Comparison of ENCODE assay signal across 8 cellular contexts in genomic region chr6:33571637-33572316, GRCh38. TPM values are rescaled to one million over a fixed set of nuclear protein-coding genes. Genes with fewer than 3 reads are reported as not detected.
A peak's percentile ranks its signal among the peaks of the same experiment; 100 is the strongest.
DNase-seq lines count a peak whose midpoint lies in the region; ATAC-seq and TF ChIP-seq lines count a peak whose summit lies in the region.

No MANE protein-coding gene starts in this region.

- H3K4me1 ChIP-seq in HAP-1 = peaks cover 3% of the 10 kb centered on the region
- H3K4me1 ChIP-seq in skeletal muscle tissue (ENCODE audit: control insufficient read depth in 3 of 3, insufficient read depth in 3 of 3, low read length in 3 of 3) = peaks cover 8 to 16% (median 11%) of the 10 kb centered on the region in 3 donors

- no peaks in the 10 kb centered on the region for H3K27me3 Mint-ChIP-seq in activated B cell treated with CpG ODN at 0.5 μM for 24 hours

- H3K27me3 ChIP-seq in HAP-1 (ENCODE audit: low read depth) (no peaks in the 10 kb centered on the region), skeletal muscle tissue (ENCODE audit: control insufficient read depth in 3 of 3, insufficient read depth in 3 of 3, low read length in 3 of 3) (no peaks in the 10 kb centered on the region)

- CTCF ChIA-PET in activated B cell treated with CpG ODN at 0.5 μM for 24 hours (lab: Charles Lee) = interaction anchor here (1.3 kb wide), 2 partner anchors 8 to 123 kb away, joined by 3 to 5 read pairs; partner anchors contain the start of gene BAK1

- H3K36me3 ChIP-seq in HAP-1 (replicated peaks) (peaks cover 25% of the 10 kb centered on the region), skeletal muscle tissue (ENCODE audit: control insufficient read depth in 3 of 3, insufficient read depth in 3 of 3, low read length in 3 of 3) (peaks cover 18 to 22% (median 21%) of the 10 kb centered on the region in 3 donors)

- H3K4me1 Mint-ChIP-seq in activated B cell treated with CpG ODN at 0.5 μM for 24 hours = peaks cover 40% of the 10 kb centered on the region

- H3K4me3 ChIP-seq in HAP-1 = peak overlapping the region; percentile 35
- peak overlapping the region; percentile 82 to 93 (median 84) for H3K4me3 ChIP-seq in skeletal muscle tissue (ENCODE audit: low read length in 3 of 3)

- POLR2A ChIA-PET in activated B cell treated with CpG ODN at 0.5 μM for 24 hours (lab: Charles Lee) = interaction anchor here (0.5 to 4.1 kb wide), 15 partner anchors 8 to 272 kb away, joined by 3 to 33 read pairs (median 7); partner anchors contain the start of genes BAK1, CUTA, ITPR3 and PHF1

- ATAC-seq in activated B cell treated with CpG ODN at 0.5 μM for 24 hours (ENCODE audit: low read depth) = no peak
- ATAC-seq in left ventricle myocardium superior = peak; percentile 31
- ATAC-seq in HG03342 (IDR thresholded peaks at IDR 0.05; ENCODE audit: unreplicated experiment) = no peak
- ATAC-seq in HG02588 (IDR thresholded peaks at IDR 0.05; ENCODE audit: unreplicated experiment) = no peak
- no peak for ATAC-seq in HG02870 (IDR thresholded peaks at IDR 0.05; ENCODE audit: unreplicated experiment)

- H3K9ac ChIP-seq in skeletal muscle tissue (ENCODE audit: low read depth in 1 of 3, low read length in 3 of 3) = peak overlapping the region; percentile 89 to 93 (median 93)

- in situ Hi-C loops in HAP-1 (cut with MboI; ENCODE audit: low sequenced_read_pairs) = no loop called here

- no peak for TF ChIP-seq CTCF in activated B cell treated with CpG ODN at 0.5 μM for 24 hours (IDR thresholded peaks at IDR 0.05)

- DNase-seq in HAP-1 (ENCODE audit: low spot score in 2 of 2) (no peak), activated B cell treated with CpG ODN at 0.5 μM for 24 hours (no peak), left ventricle myocardium superior (no peak), UCSD-AML1 (lab: John Stamatoyannopoulos, UW; ENCODE audit: unreplicated experiment) (no peak)

- no peaks in the 10 kb centered on the region for H3K9me3 Mint-ChIP-seq in activated B cell treated with CpG ODN at 0.5 μM for 24 hours

- H3K27ac ChIP-seq in skeletal muscle tissue (ENCODE audit: low read depth, low read length) = peak overlapping the region; percentile 87

- intact Hi-C loops in activated B cell treated with CpG ODN at 0.5 μM for 24 hours (cut with micrococcal nuclease) (loop anchor here (1.0 to 5.0 kb wide), 12 partner anchors 9 to 1687 kb away; partner anchors contain the start of genes B3GALT4, BAK1, CUTA and KIFC1), left ventricle myocardium superior (cut with micrococcal nuclease) (no loop called here)

- H3K9me3 ChIP-seq in HAP-1 (no peaks in the 10 kb centered on the region), skeletal muscle tissue (ENCODE audit: control insufficient read depth in 3 of 3, low read length in 3 of 3) (no peaks in the 10 kb centered on the region)

- H3K36me3 Mint-ChIP-seq in activated B cell treated with CpG ODN at 0.5 μM for 24 hours (ENCODE audit: low read depth) = peaks cover 44% of the 10 kb centered on the region

- H3K4me3 Mint-ChIP-seq in activated B cell treated with CpG ODN at 0.5 μM for 24 hours = peak overlapping the region; percentile 89

- peak overlapping the region; percentile 100 for H3K27ac Mint-ChIP-seq in activated B cell treated with CpG ODN at 0.5 μM for 24 hours

RNA-seq across cellular contexts. Expression of gene BAK1, which starts 8.3 kb away (rescaled TPM):
- total RNA-seq in activated B cell treated with CpG ODN at 0.5 μM for 24 hours (29.5 and 29.6 TPM in 2 replicates), left ventricle myocardium superior (23.1 TPM), skeletal muscle tissue (9.9 TPM)

RNA-seq across cellular contexts. Expression of gene ITPR3, which starts 49.3 kb away (rescaled TPM):
- total RNA-seq in activated B cell treated with CpG ODN at 0.5 μM for 24 hours = 31.7 and 35.5 TPM in 2 replicates
- total RNA-seq in left ventricle myocardium superior = 6.1 TPM
- 4.7 TPM for total RNA-seq in skeletal muscle tissue
